Comparison of ENCODE assay signal across 12 cellular contexts in genomic region chr6:16403831-16404230, GRCh38.
DNase-seq lines count a peak whose midpoint lies in the region; ATAC-seq and TF ChIP-seq lines count a peak whose summit lies in the region.
"Had no signal": no experiment of that assay in that cellular context is flagged by ENCODE, and none has a peak within 500 bp of the region (broad histone marks: within the 10 kb centered on the region; RNA-seq: fewer than 3 reads in every experiment).

No MANE protein-coding gene starts in this region.

- H3K4me3 Mint-ChIP-seq in glutamatergic neuron (ENCODE audit: unreplicated experiment) (no peak overlapping the region), type B pancreatic cell (no peak overlapping the region), GM23338 (no peak overlapping the region)

- intact Hi-C loops in Right ventricle myocardium superior (cut with DNase I): no loop called here

- H3K4me1 ChIP-seq in cardiac muscle cell (ENCODE audit: low read depth) (peaks cover 12% of the 10 kb centered on the region), SK-N-SH (ENCODE audit: control insufficient read depth in 1 of 2, insufficient read depth in 2 of 2, low read depth in 1 of 2, low read length in 1 of 2) (peaks cover 8 to 26% of the 10 kb centered on the region in 2 experiments; a peak in 2 of 4 replicates), GM23338 (ENCODE audit: insufficient read depth) (no peaks in the 10 kb centered on the region)
- H3K4me1 ChIP-seq: colonic mucosa had no signal

- no peak overlapping the region for H3K4me3 ChIP-seq in cardiac muscle cell
- no peak overlapping the region for H3K4me3 ChIP-seq in SK-N-SH (ENCODE audit: low read depth in 2 of 2, low read length in 1 of 2)
- H3K4me3 ChIP-seq in GM23338: no peak overlapping the region
- H3K4me3 ChIP-seq: BLaER1 treated with 17β-estradiol and CSF1 and Interleukin-3, amounts not matched to agents 10 nM and 100 nM; colonic mucosa had no signal

- 72% methylated on average over 3 of the region's 3 CpGs for WGBS in SK-N-SH (ENCODE audit: low lambda C conversion rate)

- no peak for ATAC-seq in Right ventricle myocardium superior (ENCODE audit: poor library complexity)
- ATAC-seq in GM23338: no peak

- H3K27me3 Mint-ChIP-seq in glutamatergic neuron (ENCODE audit: unreplicated experiment): no peaks in the 10 kb centered on the region
- no peaks in the 10 kb centered on the region for H3K27me3 Mint-ChIP-seq in type B pancreatic cell
- peaks cover 7% of the 10 kb centered on the region for H3K27me3 Mint-ChIP-seq in GM23338 (ENCODE audit: insufficient read depth, low read depth, poor library complexity)

- H3F3A ChIP-seq in SK-N-SH (replicated peaks; ENCODE audit: insufficient read depth) (peaks cover 13% of the 10 kb centered on the region), GM23338 (replicated peaks; ENCODE audit: low read depth) (no peaks in the 10 kb centered on the region)

- CTCF ChIA-PET in SK-N-SH (lab: Yijun Ruan, JAX): interaction anchor here (0.6 to 14.0 kb wide), 6 partner anchors 10 to 524 kb away, joined by 3 to 289 read pairs (median 3); no protein-coding TSS in a partner anchor

- TF ChIP-seq CTCF in cardiac muscle cell (IDR thresholded peaks at IDR 0.05; ENCODE audit: low read depth, low read length): peak; percentile 28
- TF ChIP-seq CTCF in SK-N-SH (IDR thresholded peaks at IDR 0.05): peak; percentile 53
- no peak for TF ChIP-seq CTCF in glutamatergic neuron (IDR thresholded peaks at IDR 0.05; ENCODE audit: partially characterized antibody, unreplicated experiment)
- TF ChIP-seq CTCF in type B pancreatic cell (conservative IDR thresholded peaks at IDR 0.05): peak; percentile 28
- TF ChIP-seq CTCF in GM23338 (conservative IDR thresholded peaks at IDR 0.05; ENCODE audit: low read depth in 2 of 2): peak in 1 of 2 experiments; percentile 20; a peak in 2 of 4 replicates

- no peak for TF ChIP-seq EP300 in SK-N-SH (IDR thresholded peaks at IDR 0.05; ENCODE audit: borderline replicate concordance in 1 of 2, low read depth in 1 of 2, low read length in 1 of 2)

- H3K36me3 Mint-ChIP-seq in glutamatergic neuron (ENCODE audit: unreplicated experiment) (peaks cover 9% of the 10 kb centered on the region), type B pancreatic cell (peaks cover 8% of the 10 kb centered on the region), GM23338 (ENCODE audit: low read depth) (no peaks in the 10 kb centered on the region; the same call in 2 of the 3 replicates)

- H3K4me2 ChIP-seq in SK-N-SH (no peak overlapping the region), GM23338 (no peak overlapping the region)

- H3K9ac ChIP-seq in SK-N-SH: no peak overlapping the region
- H3K9ac ChIP-seq: BLaER1 treated with 17β-estradiol and CSF1 and Interleukin-3, amounts not matched to agents 10 nM and 100 nM had no signal

- DNase-seq in cardiac muscle cell (ENCODE audit: low read depth in 1 of 2, low spot score in 1 of 2): peak in 1 of 2 donors; percentile 16
- no peak for DNase-seq in Right ventricle myocardium superior
- DNase-seq in SK-N-SH: no peak
- DNase-seq in glutamatergic neuron: no peak
- DNase-seq in type B pancreatic cell (ENCODE audit: extremely low spot score, unreplicated experiment): no peak
- no peak for DNase-seq in stimulated activated CD4-positive, alpha-beta T cell treated with anti-CD3 and anti-CD28 coated beads, Interleukin-4, amount 100 ng/mL, for 1 hour
- DNase-seq in GM23338 (ENCODE audit: low spot score): no peak
- DNase-seq in foreskin melanocyte: no peak
- DNase-seq: activated T-cell treated with anti-CD3 and anti-CD28 coated beads for 4 hours, colonic mucosa, NCI-H187 had no signal

- POLR2A ChIA-PET in SK-N-SH (lab: Yijun Ruan, JAX): interaction anchor here (2.0 kb wide), 1 partner anchor 67 kb away, joined by 6 read pairs; no protein-coding TSS in a partner anchor

- no peaks in the 10 kb centered on the region for H3K9me3 Mint-ChIP-seq in glutamatergic neuron (ENCODE audit: unreplicated experiment)
- H3K9me3 Mint-ChIP-seq in type B pancreatic cell: no peaks in the 10 kb centered on the region
- H3K9me3 Mint-ChIP-seq in GM23338: no peaks in the 10 kb centered on the region

- H3K36me3 ChIP-seq in cardiac muscle cell (no peaks in the 10 kb centered on the region), SK-N-SH (replicated peaks in 1 of 2; ENCODE audit: control insufficient read depth in 1 of 2, insufficient read depth in 2 of 2, low read length in 1 of 2) (peaks cover 0 to 16% of the 10 kb centered on the region in 2 experiments), GM23338 (ENCODE audit: insufficient read depth) (no peaks in the 10 kb centered on the region)
- H3K36me3 ChIP-seq: colonic mucosa had no signal

- H3K27ac ChIP-seq in cardiac muscle cell (no peak overlapping the region), SK-N-SH (ENCODE audit: low read depth in 2 of 2, low read length in 1 of 2) (no peak overlapping the region; a peak in 1 of 4 replicates), GM23338 (ENCODE audit: low read depth) (no peak overlapping the region)
- H3K27ac ChIP-seq: BLaER1 treated with 17β-estradiol and CSF1 and Interleukin-3, amounts not matched to agents 10 nM and 100 nM; colonic mucosa had no signal

- peak overlapping the region; percentile 5 for H3K27ac Mint-ChIP-seq in glutamatergic neuron (ENCODE audit: unreplicated experiment)
- H3K27ac Mint-ChIP-seq in type B pancreatic cell: peak overlapping the region; percentile 5
- H3K27ac Mint-ChIP-seq in GM23338: no peak overlapping the region

- H3K79me2 ChIP-seq in SK-N-SH (ENCODE audit: insufficient read depth) (no peaks in the 10 kb centered on the region), GM23338 (replicated peaks; ENCODE audit: insufficient read depth) (no peaks in the 10 kb centered on the region)

- no peak for TF ChIP-seq RAD21 in SK-N-SH (IDR thresholded peaks at IDR 0.05; ENCODE audit: low read length)

- H3K9me3 ChIP-seq in cardiac muscle cell (ENCODE audit: low read depth) (no peaks in the 10 kb centered on the region), SK-N-SH (no peaks in the 10 kb centered on the region)
- H3K9me3 ChIP-seq: colonic mucosa had no signal

- no peaks in the 10 kb centered on the region for H3K27me3 ChIP-seq in cardiac muscle cell
- H3K27me3 ChIP-seq in SK-N-SH (ENCODE audit: insufficient read depth): no peaks in the 10 kb centered on the region
- no peaks in the 10 kb centered on the region for H3K27me3 ChIP-seq in GM23338 (ENCODE audit: insufficient read depth)
- H3K27me3 ChIP-seq: BLaER1 treated with 17β-estradiol and CSF1 and Interleukin-3, amounts not matched to agents 10 nM and 100 nM; colonic mucosa had no signal

- no peaks in the 10 kb centered on the region for H4K20me1 ChIP-seq in SK-N-SH (ENCODE audit: insufficient read depth)
- H4K20me1 ChIP-seq in GM23338 (replicated peaks; ENCODE audit: insufficient read depth): no peaks in the 10 kb centered on the region

- H2AFZ ChIP-seq in SK-N-SH (ENCODE audit: low read depth): no peak overlapping the region
- H2AFZ ChIP-seq in GM23338: no peak overlapping the region

- H3K9me2 ChIP-seq in SK-N-SH (no peaks in the 10 kb centered on the region), GM23338 (ENCODE audit: insufficient read depth) (peaks cover 5% of the 10 kb centered on the region; the same call in 1 of the 2 replicates)

- H3K4me1 Mint-ChIP-seq in glutamatergic neuron (ENCODE audit: low read depth, unreplicated experiment) (peaks cover 17% of the 10 kb centered on the region), type B pancreatic cell (ENCODE audit: unreplicated experiment) (peaks cover 33% of the 10 kb centered on the region), GM23338 (peaks cover 4% of the 10 kb centered on the region; the same call in 1 of the 3 replicates)

TF ChIP-seq in SK-N-SH, 30 proteins besides CTCF, POLR2A, EP300 and RAD21 (continues in another document):
- TF ChIP-seq FOXM1 (IDR thresholded peaks at IDR 0.05; ENCODE audit: low read depth): no peak
- no peak for TF ChIP-seq FOXJ3 (CRISPR knock-in tag; IDR thresholded peaks at IDR 0.05)
- no peak for TF ChIP-seq RXRA (IDR thresholded peaks at IDR 0.05; ENCODE audit: borderline replicate concordance, low read depth)
- no peak for TF ChIP-seq JUND (IDR thresholded peaks at IDR 0.05)
- no peak for TF ChIP-seq USF2 (IDR thresholded peaks at IDR 0.05; ENCODE audit: borderline replicate concordance, low read depth, low read length)
- TF ChIP-seq EZH2phosphoT487 (IDR thresholded peaks at IDR 0.05; ENCODE audit: borderline replicate concordance, low read depth): no peak
- no peak for TF ChIP-seq MAX (IDR thresholded peaks at IDR 0.05; ENCODE audit: low read depth)
- no peak for TF ChIP-seq TCF12 (IDR thresholded peaks at IDR 0.05)

TF ChIP-seq in GM23338, 12 proteins besides CTCF, POLR2A, EP300 and RAD21 (continues in another document):
- TF ChIP-seq REST (IDR thresholded peaks at IDR 0.05; ENCODE audit: unreplicated experiment) (no peak), CREB1 (CRISPR knock-in tag; IDR thresholded peaks at IDR 0.05; ENCODE audit: low read depth) (no peak)
